ENCODE assay signal across 15 cellular contexts in the genomic region with DNA sequence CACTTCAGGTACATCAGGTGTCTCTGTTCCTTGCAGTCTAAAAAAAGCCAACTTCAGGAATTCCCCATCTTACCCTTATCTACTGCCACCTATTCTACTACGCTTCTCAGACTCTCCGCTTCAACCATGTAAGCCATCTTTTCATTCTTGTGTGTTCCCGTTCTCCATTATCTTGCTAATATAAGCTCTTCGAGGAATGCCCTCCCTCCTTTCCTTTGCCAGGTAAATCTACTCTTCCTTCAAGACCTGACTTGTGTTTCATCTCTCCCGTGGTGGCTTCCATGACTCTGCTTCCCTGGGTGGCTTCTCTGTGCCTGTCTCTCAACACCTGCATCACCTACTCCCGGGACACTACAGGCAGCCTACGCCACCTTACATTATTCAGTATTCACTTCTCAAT. TPM values are rescaled to one million over a fixed set of nuclear protein-coding genes. Genes with fewer than 3 reads are reported as not detected.
DNase-seq lines count a peak whose midpoint lies in the region; ATAC-seq and TF ChIP-seq lines count a peak whose summit lies in the region.
"Had no signal": no experiment of that assay in that cellular context is flagged by ENCODE, and none has a peak within 500 bp of the region (broad histone marks: within the 10 kb centered on the region; RNA-seq: fewer than 3 reads in every experiment).

No MANE protein-coding gene starts in this region.

- intact Hi-C loops in adrenal gland (cut with DNase I) (loop anchor here in 1 of 2 donors (10.0 kb wide), 1 partner anchor 179 kb away; no protein-coding TSS in a partner anchor), prostate gland (cut with DNase I) (loop anchor here (5.0 to 10.0 kb wide), 3 partner anchors 396 to 609 kb away; a partner anchor contains a TSS)

- CTCF ChIA-PET in AG04450 (lab: Charles Lee): interaction anchor here (5.5 kb wide), 1 partner anchor 28 kb away, joined by 27 read pairs; no protein-coding TSS in a partner anchor
- CTCF ChIA-PET in activated CD4-positive, alpha-beta T cell treated with anti-CD3 and anti-CD28 coated beads, Interleukin-2, amount 10 ng/mL, durations not matched to agents 7 days and 5 days (lab: Charles Lee): no interaction called here

- H3K4me1 Mint-ChIP-seq in activated CD4-positive, alpha-beta T cell treated with anti-CD3 and anti-CD28 coated beads, Interleukin-2, amount 10 ng/mL, durations not matched to agents 7 days and 5 days: peaks cover 4% of the 10 kb centered on the region

- H3K27me3 ChIP-seq in AG04450 (ENCODE audit: control insufficient read depth, insufficient read depth, low read length): no peaks in the 10 kb centered on the region
- H3K27me3 ChIP-seq in adrenal gland: no peaks in the 10 kb centered on the region
- H3K27me3 ChIP-seq in prostate gland (replicated peaks; ENCODE audit: insufficient read depth): no peaks in the 10 kb centered on the region

- H3K27me3 Mint-ChIP-seq in activated CD4-positive, alpha-beta T cell treated with anti-CD3 and anti-CD28 coated beads, Interleukin-2, amount 10 ng/mL, durations not matched to agents 7 days and 5 days: peaks cover 10% of the 10 kb centered on the region

- POLR2A ChIA-PET in AG04450 (lab: Yijun Ruan, JAX): no interaction called here
- POLR2A ChIA-PET in activated CD4-positive, alpha-beta T cell treated with anti-CD3 and anti-CD28 coated beads, Interleukin-2, amount 10 ng/mL, durations not matched to agents 7 days and 5 days (lab: Charles Lee): no interaction called here

- no peaks in the 10 kb centered on the region for H3K36me3 Mint-ChIP-seq in activated CD4-positive, alpha-beta T cell treated with anti-CD3 and anti-CD28 coated beads, Interleukin-2, amount 10 ng/mL, durations not matched to agents 7 days and 5 days (ENCODE audit: low read depth)
- H3K36me3 Mint-ChIP-seq: natural killer cell had no signal

- no peak for ATAC-seq in GM18870 (IDR thresholded peaks at IDR 0.05; ENCODE audit: unreplicated experiment)
- ATAC-seq: natural killer cell had no signal

- no peaks in the 10 kb centered on the region for H3K9me3 Mint-ChIP-seq in activated CD4-positive, alpha-beta T cell treated with anti-CD3 and anti-CD28 coated beads, Interleukin-2, amount 10 ng/mL, durations not matched to agents 7 days and 5 days
- H3K9me3 Mint-ChIP-seq: natural killer cell had no signal

- H3K9me3 ChIP-seq in AG04450 (ENCODE audit: control insufficient read depth, insufficient read depth, low read length): peaks cover under 1% of the 10 kb centered on the region
- H3K9me3 ChIP-seq in adrenal gland (replicated peaks in 1 of 3): no peaks in the 10 kb centered on the region
- H3K9me3 ChIP-seq in prostate gland: no peaks in the 10 kb centered on the region

- H3K27ac Mint-ChIP-seq in activated CD4-positive, alpha-beta T cell treated with anti-CD3 and anti-CD28 coated beads, Interleukin-2, amount 10 ng/mL, durations not matched to agents 7 days and 5 days: no peak overlapping the region
- H3K27ac Mint-ChIP-seq: natural killer cell had no signal

- no peak for DNase-seq in AG04450 (ENCODE audit: low read depth, low spot score)
- DNase-seq in adrenal gland: no peak
- DNase-seq in prostate gland (ENCODE audit: low spot score): no peak
- no peak for DNase-seq in activated CD4-positive, alpha-beta T cell treated with anti-CD3 and anti-CD28 coated beads, Interleukin-2, amount 10 ng/mL, durations not matched to agents 7 days and 5 days
- DNase-seq in mucosa of gallbladder (ENCODE audit: low spot score): no peak
- no peak for DNase-seq in SW 1271 (lab: John Stamatoyannopoulos, UW)
- DNase-seq: activated CD8-positive, alpha-beta memory T cell treated with anti-CD3 and anti-CD28 coated beads for 24 hours; activated naive CD4-positive, alpha-beta T cell; central memory CD4-positive, alpha-beta T cell; KG1; natural killer cell; NCI-H510A treated with DMSO at 0.1 percent for 48 hours; stimulated activated CD4-positive, alpha-beta T cell treated with anti-CD3 and anti-CD28 coated beads, Interleukin-15, amount 100 ng/mL, for 24 hours had no signal

- TF ChIP-seq CTCF in AG04450 (IDR thresholded peaks at IDR 0.05; ENCODE audit: low read depth, low read length): no peak
- no peak for TF ChIP-seq CTCF in adrenal gland (IDR thresholded peaks at IDR 0.05)
- TF ChIP-seq CTCF in prostate gland (IDR thresholded peaks at IDR 0.05): no peak

- H3K27ac ChIP-seq in AG04450 (ENCODE audit: low read depth, low read length): peak overlapping the region; percentile 100
- H3K27ac ChIP-seq in adrenal gland: peak overlapping the region; percentile 77 to 94 (median 86)
- peak overlapping the region; percentile 66 to 75 for H3K27ac ChIP-seq in prostate gland

- H3K4me1 ChIP-seq in adrenal gland (replicated peaks in 1 of 2): peaks cover 19 to 35% of the 10 kb centered on the region in 2 donors
- H3K4me1 ChIP-seq in prostate gland (replicated peaks): peaks cover 2% of the 10 kb centered on the region

- no peak overlapping the region for H3K4me3 Mint-ChIP-seq in activated CD4-positive, alpha-beta T cell treated with anti-CD3 and anti-CD28 coated beads, Interleukin-2, amount 10 ng/mL, durations not matched to agents 7 days and 5 days
- H3K4me3 Mint-ChIP-seq: natural killer cell had no signal

- no peak for TF ChIP-seq POLR2A in adrenal gland (IDR thresholded peaks at IDR 0.05)
- TF ChIP-seq POLR2A in prostate gland (IDR thresholded peaks at IDR 0.05): no peak

- H3K36me3 ChIP-seq in adrenal gland (replicated peaks in 1 of 2) (no peaks in the 10 kb centered on the region), prostate gland (no peaks in the 10 kb centered on the region)

- WGBS in adrenal gland, 4 donors: 93 to 95% (median 94%) methylated on average over 7 of the region's 7 CpGs
- WGBS in prostate gland: 82% methylated on average over 7 of the region's 7 CpGs

- H3K4me3 ChIP-seq in AG04450 (ENCODE audit: low read depth, low read length) (no peak overlapping the region), adrenal gland (no peak overlapping the region), iPS-11a (ENCODE audit: low read depth, low read length) (peak overlapping the region; percentile 44), prostate gland (no peak overlapping the region)

RNA-seq across cellular contexts. Expression of a gene that starts 42.3 kb away (rescaled TPM):
- polyA plus RNA-seq in AG04450 (2011; rRNA removed) (3.2 and 3.7 TPM in 2 replicates), adrenal gland (10 to 100 TPM in 1 of 3 donors, 1 to 10 TPM in 2; 2.2 to 19.8 (median 4.9) TPM)
- polyA minus RNA-seq in AG04450 (2011; rRNA and poly(A)+ RNA removed): 1.9 and 2.4 TPM in 2 replicates
- total RNA-seq in adrenal gland (1 to 10 TPM; 2.2 to 4.0 (median 3.2) TPM), prostate gland (10 to 100 TPM in 1 of 2 donors, under 1 TPM in 1; 0.23 to 13.0 TPM), mucosa of gallbladder (1.7 TPM)
- not detected for total RNA-seq in activated CD4-positive, alpha-beta T cell treated with anti-CD3 and anti-CD28 coated beads, Interleukin-2, amount 10 ng/mL, durations not matched to agents 7 days and 5 days
- total RNA-seq: natural killer cell had no signal
